In genomic region chr3:129320825-129321487, GRCh38 we compare ENCODE assay signal across 15 cellular contexts. TPM values are rescaled to one million over a fixed set of nuclear protein-coding genes. Genes with fewer than 3 reads are reported as not detected.
DNase-seq lines count a peak whose midpoint lies in the region; ATAC-seq, FAIRE-seq and TF ChIP-seq lines count a peak whose summit lies in the region.
"Had no signal": no experiment of that assay in that cellular context is flagged by ENCODE, and none has a peak within 500 bp of the region (broad histone marks: within the 10 kb centered on the region; RNA-seq: fewer than 3 reads in every experiment).

No MANE protein-coding gene starts in this region.

- H2BK15ac ChIP-seq in H9 (ENCODE audit: low read depth, low read length) = no peak overlapping the region

- no peaks in the 10 kb centered on the region for H3K9me3 ChIP-seq in H9 (ENCODE audit: control insufficient read depth, low read depth, low read length)
- H3K9me3 ChIP-seq in astrocyte (ENCODE audit: insufficient read depth, low read depth, low read length) = no peaks in the 10 kb centered on the region
- no peaks in the 10 kb centered on the region for H3K9me3 ChIP-seq in T-helper 17 cell (ENCODE audit: control insufficient read depth, low read length, poor library complexity, severe bottlenecking)
- H3K9me3 ChIP-seq in left ventricle myocardium inferior (replicated peaks) = no peaks in the 10 kb centered on the region

- no peaks in the 10 kb centered on the region; the same call in none of the 2 replicates for H3K27me3 Mint-ChIP-seq in H9 (ENCODE audit: low read depth)
- H3K27me3 Mint-ChIP-seq in astrocyte (ENCODE audit: low read depth, unreplicated experiment) = peaks cover under 1% of the 10 kb centered on the region
- no peaks in the 10 kb centered on the region for H3K27me3 Mint-ChIP-seq in T-helper 17 cell
- H3K27me3 Mint-ChIP-seq: CD4-positive, alpha-beta T cell had no signal

- no peak overlapping the region for H2AK5ac ChIP-seq in H9 (ENCODE audit: insufficient read length, low read length)

- no peak overlapping the region for H3K18ac ChIP-seq in H9 (ENCODE audit: insufficient read length, low read depth, low read length)

- no peak for TF ChIP-seq CTCF in H9 (conservative IDR thresholded peaks at IDR 0.05)
- TF ChIP-seq CTCF in astrocyte (IDR thresholded peaks at IDR 0.05; ENCODE audit: insufficient read depth, low read depth, low read length) = no peak
- no peak for TF ChIP-seq CTCF in left ventricle myocardium inferior (IDR thresholded peaks at IDR 0.05; ENCODE audit: borderline replicate concordance)

- intact Hi-C loops in left ventricle myocardium inferior (cut with micrococcal nuclease) = no loop called here

- H3T11ph ChIP-seq in H9 (ENCODE audit: low read length) = no peak overlapping the region

- H3K27ac Mint-ChIP-seq in H9 = no peak overlapping the region
- H3K27ac Mint-ChIP-seq in astrocyte (ENCODE audit: unreplicated experiment) = no peak overlapping the region
- no peak overlapping the region for H3K27ac Mint-ChIP-seq in T-helper 17 cell
- H3K27ac Mint-ChIP-seq: B cell; CD4-positive, alpha-beta T cell; GM23338 had no signal

- H3K36me3 ChIP-seq in astrocyte (ENCODE audit: insufficient read depth, low read length) = no peaks in the 10 kb centered on the region
- H3K36me3 ChIP-seq in left ventricle myocardium inferior = peaks cover 7% of the 10 kb centered on the region

- H4K20me1 ChIP-seq in H9 (ENCODE audit: control insufficient read depth, insufficient read depth, insufficient read length) (no peaks in the 10 kb centered on the region), astrocyte (ENCODE audit: insufficient read depth, low read length) (peaks cover 6% of the 10 kb centered on the region)

- no peak overlapping the region for H3K4ac ChIP-seq in H9 (ENCODE audit: low read depth, low read length)

- DNase-seq in H9 = no peak
- DNase-seq in astrocyte (ENCODE audit: low read depth) = no peak
- peak; percentile 19 for DNase-seq in islet precursor cell
- no peak for DNase-seq in urothelium cell line (ENCODE audit: low spot score)
- DNase-seq in T-helper 17 cell = no peak
- no peak for DNase-seq in left ventricle myocardium inferior
- DNase-seq: C1 segment of cervical spinal cord; Calu3; CD4-positive, alpha-beta T cell; DMS 273 treated with DMSO at 0.1 percent for 48 hours; HCEC 1CT had no signal

- no peak overlapping the region for H3K4me3 Mint-ChIP-seq in H9
- H3K4me3 Mint-ChIP-seq in astrocyte (ENCODE audit: unreplicated experiment) = no peak overlapping the region
- H3K4me3 Mint-ChIP-seq in T-helper 17 cell = no peak overlapping the region
- H3K4me3 Mint-ChIP-seq: B cell, GM23338 had no signal

- H3K36me3 Mint-ChIP-seq in H9 (ENCODE audit: insufficient read depth in 1 of 3, low read depth in 3 of 3) (peaks cover 3 to 20% (median 9%) of the 10 kb centered on the region in 3 experiments; a peak in 5 of 7 replicates), astrocyte (ENCODE audit: low read depth, unreplicated experiment) (peaks cover 8% of the 10 kb centered on the region), T-helper 17 cell (ENCODE audit: low read depth) (no peaks in the 10 kb centered on the region)

- no peak overlapping the region for H2BK5ac ChIP-seq in H9 (ENCODE audit: insufficient read length, low read length)

- whole genome bisulfite sequencing in H9 (ENCODE audit: extremely low coverage, insufficient read length, low lambda C conversion rate) = 100% methylated on average over 5 of the region's 7 CpGs

- H2AFZ ChIP-seq in H9 (ENCODE audit: low read length) = no peak overlapping the region
- no peak overlapping the region for H2AFZ ChIP-seq in astrocyte (ENCODE audit: low read depth, low read length)
- H2AFZ ChIP-seq: GM23338 had no signal

- H3K27ac ChIP-seq in H9 (ENCODE audit: insufficient read length, low read depth, low read length) (no peak overlapping the region), astrocyte (ENCODE audit: low read depth, low read length) (no peak overlapping the region), left ventricle myocardium inferior (replicated peaks) (no peak overlapping the region)

- H3K27me3 ChIP-seq in H9 (ENCODE audit: insufficient read depth, low read length) (no peaks in the 10 kb centered on the region), astrocyte (ENCODE audit: insufficient read depth, low read length) (no peaks in the 10 kb centered on the region), left ventricle myocardium inferior (ENCODE audit: low read depth) (no peaks in the 10 kb centered on the region)

- no peak overlapping the region for H4K91ac ChIP-seq in H9 (ENCODE audit: insufficient read length, low read depth, low read length)

- H3K79me2 ChIP-seq in H9 (ENCODE audit: insufficient read depth, low read length) (no peaks in the 10 kb centered on the region), astrocyte (ENCODE audit: insufficient read depth, low read length) (no peaks in the 10 kb centered on the region)

- H3K4me3 ChIP-seq in astrocyte (ENCODE audit: insufficient read depth, low read depth, low read length) = no peak overlapping the region
- H3K4me3 ChIP-seq in left ventricle myocardium inferior = no peak overlapping the region
- H3K4me3 ChIP-seq: GM23338 had no signal

- H3K23me2 ChIP-seq in H9 (ENCODE audit: insufficient read length, low read depth, low read length, poor library complexity, severe bottlenecking) = no peaks in the 10 kb centered on the region

- H3K9me3 Mint-ChIP-seq in H9 = no peaks in the 10 kb centered on the region
- no peaks in the 10 kb centered on the region for H3K9me3 Mint-ChIP-seq in astrocyte (ENCODE audit: unreplicated experiment)
- H3K9me3 Mint-ChIP-seq: CD4-positive, alpha-beta T cell; GM23338 had no signal

- peak overlapping the region; percentile 23 for H3K23ac ChIP-seq in H9 (ENCODE audit: insufficient read length, low read depth, low read length)

- H3K4me1 ChIP-seq in H9 (ENCODE audit: insufficient read depth, low read length) = no peaks in the 10 kb centered on the region
- H3K4me1 ChIP-seq in astrocyte (ENCODE audit: insufficient read depth, low read length) = peaks cover 5% of the 10 kb centered on the region
- peaks cover 22% of the 10 kb centered on the region for H3K4me1 ChIP-seq in left ventricle myocardium inferior

- ATAC-seq in T-helper 17 cell (no peak), HG03139 (IDR thresholded peaks at IDR 0.05; ENCODE audit: unreplicated experiment) (no peak)
- ATAC-seq: GM23338 had no signal

- H3K56ac ChIP-seq in H9 (ENCODE audit: insufficient read length, low read depth, low read length) = no peak overlapping the region

- peaks cover 3% of the 10 kb centered on the region in 2 experiments; a peak in 1 of 4 replicates for H3K4me1 Mint-ChIP-seq in H9
- H3K4me1 Mint-ChIP-seq in astrocyte (ENCODE audit: low read depth, unreplicated experiment) = no peaks in the 10 kb centered on the region
- H3K4me1 Mint-ChIP-seq in T-helper 17 cell = peaks cover 3% of the 10 kb centered on the region

- no peak overlapping the region for H2BK20ac ChIP-seq in H9 (ENCODE audit: low read depth, low read length, poor library complexity, severe bottlenecking)

- FAIRE-seq in astrocyte (lab: Jason Lieb, UNC) = peak; percentile 23
- FAIRE-seq in urothelium cell line (lab: Jason Lieb, UNC) = peak; percentile 97
- FAIRE-seq: A204.1 had no signal

- H3K4me2 ChIP-seq in H9 (ENCODE audit: insufficient read depth, insufficient read length, low read length) = no peak overlapping the region
- H3K4me2 ChIP-seq in astrocyte (ENCODE audit: low read length) = no peak overlapping the region
- H3K4me2 ChIP-seq: GM23338 had no signal

- no peak overlapping the region for H4K5ac ChIP-seq in H9 (ENCODE audit: insufficient read length, low read depth, low read length)

- H3K79me1 ChIP-seq in H9 (ENCODE audit: insufficient read depth, low read depth, low read length, poor library complexity, severe bottlenecking) = no peaks in the 10 kb centered on the region

- no peak overlapping the region for H2BK120ac ChIP-seq in H9 (ENCODE audit: low read depth, low read length, poor library complexity, severe bottlenecking)

- H2BK12ac ChIP-seq in H9 (ENCODE audit: insufficient read length, low read depth, low read length) = no peak overlapping the region

- H4K8ac ChIP-seq in H9 (replicated peaks; ENCODE audit: insufficient read length, low read depth, low read length) = no peak overlapping the region

- no peak overlapping the region for H3K9ac ChIP-seq in H9 (ENCODE audit: extremely low read depth, insufficient read length, low read length)
- no peak overlapping the region for H3K9ac ChIP-seq in astrocyte (ENCODE audit: low read length)

- no peak overlapping the region for H3K14ac ChIP-seq in H9 (ENCODE audit: insufficient read depth, low read length)

RNA-seq across cellular contexts. Expression of gene HMCES, which starts 42.3 kb away (rescaled TPM):
- total RNA-seq in H9 (2021) (51.2 and 52.4 TPM in 2 replicates), astrocyte (22.4 and 27.4 TPM in 2 replicates), T-helper 17 cell (10 to 100 TPM; 48.2 to 55.3 TPM), left ventricle myocardium inferior (38.5 TPM)
